Comparison of ENCODE assay signal across 25 cellular contexts in genomic region chr1:64630611-64631010, GRCh38.
DNase-seq lines count a peak whose midpoint lies in the region; ATAC-seq and TF ChIP-seq lines count a peak whose summit lies in the region.
"Had no signal": no experiment of that assay in that cellular context is flagged by ENCODE, and none has a peak within 500 bp of the region (broad histone marks: within the 10 kb centered on the region; RNA-seq: fewer than 3 reads in every experiment).

No MANE protein-coding gene starts in this region.

- H3K27ac Mint-ChIP-seq in natural killer cell (no peak overlapping the region), T-cell (peak overlapping the region in 1 of 2 donors; percentile 55)
- peak overlapping the region in 1 of 2 donors; percentile 65 for H3K27ac Mint-ChIP-seq in natural killer cell treated with Interleukin-12 subunit alpha and Interleukin-12 subunit beta and Interleukin-15 and Interleukin-18, amount 100 ng/mL, for 72 hours
- H3K27ac Mint-ChIP-seq: mesothelial cell of epicardium had no signal

- intact Hi-C loops in natural killer cell (cut with micrococcal nuclease): no loop called here
- intact Hi-C loops in right lobe of liver (cut with DNase I): no loop called here

- no peak for TF ChIP-seq CTCF in natural killer cell (IDR thresholded peaks at IDR 0.05)
- no peak for TF ChIP-seq CTCF in right lobe of liver (IDR thresholded peaks at IDR 0.05)

- peaks cover 6 to 11% of the 10 kb centered on the region in 2 donors for H3K4me1 Mint-ChIP-seq in natural killer cell
- H3K4me1 Mint-ChIP-seq in natural killer cell treated with Interleukin-12 subunit alpha and Interleukin-12 subunit beta and Interleukin-15 and Interleukin-18, amount 100 ng/mL, for 72 hours (ENCODE audit: low read depth in 2 of 2): peaks cover 6% of the 10 kb centered on the region in 2 donors
- H3K4me1 Mint-ChIP-seq in T-cell: peaks cover 20 to 27% (median 23%) of the 10 kb centered on the region in 3 donors

- TF ChIP-seq POLR2A in right lobe of liver (IDR thresholded peaks at IDR 0.05): no peak

- no peaks in the 10 kb centered on the region for H3K9me3 ChIP-seq in effector memory CD4-positive, alpha-beta T cell (ENCODE audit: control insufficient read depth, low read length)
- no peaks in the 10 kb centered on the region for H3K9me3 ChIP-seq in right lobe of liver
- H3K9me3 ChIP-seq: body of pancreas, esophagus squamous epithelium, gastrocnemius medialis, left ventricle myocardium inferior, right atrium auricular region, SJCRH30, tibial artery had no signal

- H3K36me3 Mint-ChIP-seq in natural killer cell (no peaks in the 10 kb centered on the region), T-cell (no peaks in the 10 kb centered on the region)
- H3K36me3 Mint-ChIP-seq in natural killer cell treated with Interleukin-12 subunit alpha and Interleukin-12 subunit beta and Interleukin-15 and Interleukin-18, amount 100 ng/mL, for 72 hours: no peaks in the 10 kb centered on the region

- ATAC-seq in natural killer cell: no peak
- no peak for ATAC-seq in natural killer cell treated with Interleukin-12 subunit alpha and Interleukin-12 subunit beta and Interleukin-15 and Interleukin-18, amount 100 ng/mL, for 72 hours
- ATAC-seq in T-cell (replicated peaks in 1 of 4): no peak
- no peak for ATAC-seq in left lobe of liver
- ATAC-seq in right lobe of liver: no peak
- ATAC-seq: body of pancreas, gastrocnemius medialis, HepG2 had no signal

- no peaks in the 10 kb centered on the region for H3K36me3 ChIP-seq in effector memory CD4-positive, alpha-beta T cell (ENCODE audit: control insufficient read depth, insufficient read depth, low read length)
- H3K36me3 ChIP-seq in right lobe of liver: no peaks in the 10 kb centered on the region
- H3K36me3 ChIP-seq: gastrocnemius medialis, left ventricle myocardium inferior, right atrium auricular region, SJCRH30 had no signal

- peaks cover 0 to 3% of the 10 kb centered on the region in 2 donors for H3K27me3 Mint-ChIP-seq in natural killer cell (ENCODE audit: low read depth in 2 of 2)
- peaks cover 0 to 7% of the 10 kb centered on the region in 2 donors for H3K27me3 Mint-ChIP-seq in natural killer cell treated with Interleukin-12 subunit alpha and Interleukin-12 subunit beta and Interleukin-15 and Interleukin-18, amount 100 ng/mL, for 72 hours
- H3K27me3 Mint-ChIP-seq in T-cell: no peaks in the 10 kb centered on the region

- 87% methylated on average over 4 of the region's 4 CpGs for WGBS in right lobe of liver (ENCODE audit: insufficient coverage, low coverage, low lambda C conversion rate, missing lambda C conversion rate)

- H3K4me1 ChIP-seq in effector memory CD4-positive, alpha-beta T cell (ENCODE audit: control insufficient read depth, insufficient read depth, low read length, poor library complexity, severe bottlenecking): no peaks in the 10 kb centered on the region
- no peaks in the 10 kb centered on the region for H3K4me1 ChIP-seq in right lobe of liver
- H3K4me1 ChIP-seq: body of pancreas, gastrocnemius medialis, parathyroid adenoma, right atrium auricular region, SJCRH30 had no signal

- peak overlapping the region; percentile 13 for H3K4me3 ChIP-seq in effector memory CD4-positive, alpha-beta T cell (ENCODE audit: insufficient read depth, low read depth, low read length, poor library complexity, severe bottlenecking)
- no peak overlapping the region for H3K4me3 ChIP-seq in right lobe of liver
- H3K4me3 ChIP-seq: body of pancreas, esophagus squamous epithelium, gastrocnemius medialis, left ventricle myocardium inferior, right atrium auricular region, SJCRH30, tibial artery had no signal

- CTCF ChIA-PET in T-cell (lab: Charles Lee): no interaction called here

- H3K27ac ChIP-seq in effector memory CD4-positive, alpha-beta T cell (ENCODE audit: insufficient read depth, low read length, poor library complexity, severe bottlenecking): no peak overlapping the region
- no peak overlapping the region for H3K27ac ChIP-seq in right lobe of liver
- H3K27ac ChIP-seq: body of pancreas, esophagus squamous epithelium, gastrocnemius medialis, left ventricle myocardium inferior, parathyroid adenoma, right atrium auricular region, SJCRH30, tibial artery had no signal

- peak overlapping the region; percentile 10 for H3K4me3 Mint-ChIP-seq in natural killer cell
- no peak overlapping the region for H3K4me3 Mint-ChIP-seq in natural killer cell treated with Interleukin-12 subunit alpha and Interleukin-12 subunit beta and Interleukin-15 and Interleukin-18, amount 100 ng/mL, for 72 hours
- peak overlapping the region; percentile 46 to 60 (median 58) for H3K4me3 Mint-ChIP-seq in T-cell
- H3K4me3 Mint-ChIP-seq: mesothelial cell of epicardium, nephron had no signal

- no peaks in the 10 kb centered on the region for H3K27me3 ChIP-seq in effector memory CD4-positive, alpha-beta T cell (replicated peaks; ENCODE audit: control insufficient read depth, insufficient read depth, low read length, poor library complexity, severe bottlenecking)
- H3K27me3 ChIP-seq in right lobe of liver: no peaks in the 10 kb centered on the region
- H3K27me3 ChIP-seq: body of pancreas, esophagus squamous epithelium, gastrocnemius medialis, right atrium auricular region, SJCRH30, tibial artery had no signal

- DNase-seq in natural killer cell (no peak), T-cell (no peak), left lobe of liver (ENCODE audit: low spot score) (no peak), SW480 (ENCODE audit: low spot score) (no peak), right lobe of liver (no peak)
- no peak for DNase-seq in natural killer cell treated with Interleukin-12 subunit alpha and Interleukin-12 subunit beta and Interleukin-15 and Interleukin-18, amount 100 ng/mL, for 72 hours (ENCODE audit: low spot score)
- DNase-seq in effector memory CD4-positive, alpha-beta T cell: no peak
- DNase-seq: body of pancreas; DMS79; esophagus squamous epithelium; gastrocnemius medialis; GF-D8; Kasumi-1; left ventricle myocardium inferior; NCI-H187; NCI-H526; SJCRH30; stimulated activated CD4-positive, alpha-beta T cell treated with anti-CD3 and anti-CD28 coated beads, Interleukin-4, amount 100 ng/mL, for 24 hours; stimulated activated naive CD4-positive, alpha-beta T cell; tibial artery had no signal

- POLR2A ChIA-PET in T-cell (lab: Charles Lee): no interaction called here

- H3K9me3 Mint-ChIP-seq in natural killer cell (no peaks in the 10 kb centered on the region), T-cell (no peaks in the 10 kb centered on the region)
- no peaks in the 10 kb centered on the region for H3K9me3 Mint-ChIP-seq in natural killer cell treated with Interleukin-12 subunit alpha and Interleukin-12 subunit beta and Interleukin-15 and Interleukin-18, amount 100 ng/mL, for 72 hours
- H3K9me3 Mint-ChIP-seq: mesothelial cell of epicardium, nephron had no signal
